9 cellular contexts compared by ENCODE assay signal in genomic region chr20:47273591-47274235, GRCh38.
DNase-seq lines count a peak whose midpoint lies in the region; ATAC-seq, FAIRE-seq and TF ChIP-seq lines count a peak whose summit lies in the region.
"Had no signal": no experiment of that assay in that cellular context is flagged by ENCODE, and none has a peak within 500 bp of the region (broad histone marks: within the 10 kb centered on the region; RNA-seq: fewer than 3 reads in every experiment).

No MANE protein-coding gene starts in this region.

- peaks cover 59% of the 10 kb centered on the region for H3K36me3 Mint-ChIP-seq in effector memory CD8-positive, alpha-beta T cell (ENCODE audit: insufficient read depth)

- H3K4me3 Mint-ChIP-seq in effector memory CD8-positive, alpha-beta T cell = no peak overlapping the region

- no peaks in the 10 kb centered on the region for H3K9me3 ChIP-seq in BLaER1
- H3K9me3 ChIP-seq in osteoblast (ENCODE audit: low read depth, low read length) = no peaks in the 10 kb centered on the region

- no peak for ATAC-seq in effector memory CD8-positive, alpha-beta T cell (replicated peaks)

- FAIRE-seq in RCC 7860 (lab: Jason Lieb, UNC) = no peak

- H3K4me2 ChIP-seq in BLaER1 (peak overlapping the region; percentile 7; the same call in 1 of the 2 replicates), osteoblast (ENCODE audit: insufficient read depth, low read length) (peak overlapping the region; percentile 74)

- no peak for TF ChIP-seq CTCF in osteoblast (IDR thresholded peaks at IDR 0.05; ENCODE audit: extremely low read depth, low read depth, low read length)

- H3K36me3 ChIP-seq in BLaER1 = peaks cover 98% of the 10 kb centered on the region
- peaks cover 32% of the 10 kb centered on the region for H3K36me3 ChIP-seq in osteoblast (ENCODE audit: insufficient read depth, low read length)

- peaks cover 64% of the 10 kb centered on the region for H4K20me1 ChIP-seq in BLaER1
- H4K20me1 ChIP-seq in osteoblast (ENCODE audit: insufficient read depth, low read length) = no peaks in the 10 kb centered on the region

- peak; percentile 29 for DNase-seq in RCC 7860 (ENCODE audit: low spot score)
- no peak for DNase-seq in effector memory CD8-positive, alpha-beta T cell
- DNase-seq in osteoblast (ENCODE audit: insufficient read length, low spot score, missing footprints) = no peak
- no peak for DNase-seq in NCI-H2081 (lab: John Stamatoyannopoulos, UW)
- no peak for DNase-seq in DMS 273 (lab: John Stamatoyannopoulos, UW; ENCODE audit: unreplicated experiment)
- no peak for DNase-seq in GM19240 (ENCODE audit: insufficient read length, low spot score)
- DNase-seq in SIG-M5 (lab: John Stamatoyannopoulos, UW) = no peak
- DNase-seq: naive B cell had no signal

- no peak overlapping the region for H2AFZ ChIP-seq in osteoblast (ENCODE audit: low read length)

- H3K4me1 ChIP-seq in BLaER1 (peaks cover 93% of the 10 kb centered on the region), osteoblast (ENCODE audit: insufficient read depth, low read length) (peaks cover 62% of the 10 kb centered on the region)

- H3K79me2 ChIP-seq in osteoblast (ENCODE audit: insufficient read depth, low read length) = peaks cover 32% of the 10 kb centered on the region

- H3K27me3 Mint-ChIP-seq in effector memory CD8-positive, alpha-beta T cell = no peaks in the 10 kb centered on the region
- H3K27me3 Mint-ChIP-seq: naive B cell had no signal

- H3K4me3 ChIP-seq in BLaER1 = no peak overlapping the region
- H3K4me3 ChIP-seq in osteoblast (ENCODE audit: insufficient read depth, low read length) = peak overlapping the region; percentile 32

- no peaks in the 10 kb centered on the region for H3K9me3 Mint-ChIP-seq in effector memory CD8-positive, alpha-beta T cell
- H3K9me3 Mint-ChIP-seq: naive B cell had no signal

- H3K27ac Mint-ChIP-seq in effector memory CD8-positive, alpha-beta T cell = peak overlapping the region; percentile 27 to 87

- no peak overlapping the region for H3K9ac ChIP-seq in BLaER1

- H3K4me1 Mint-ChIP-seq in effector memory CD8-positive, alpha-beta T cell (ENCODE audit: low read depth in 2 of 2) = peaks cover 14 to 22% of the 10 kb centered on the region in 2 donors

- H3K27me3 ChIP-seq in BLaER1 (no peaks in the 10 kb centered on the region), osteoblast (ENCODE audit: insufficient read depth, low read length) (no peaks in the 10 kb centered on the region)

- H3K27ac ChIP-seq in BLaER1 (peak overlapping the region; percentile 2; the same call in 1 of the 2 replicates), osteoblast (ENCODE audit: low read depth, low read length) (peak overlapping the region; percentile 96)
